2 cellular contexts compared by ENCODE assay signal in genomic region chr7:139117599-139118233, GRCh38.
TF ChIP-seq lines count a peak whose summit lies in the region.

No MANE protein-coding gene starts in this region.

TF ChIP-seq in HepG2, 621 proteins besides CTCF, POLR2A, EP300 and RAD21:
- TF ChIP-seq NFYC (CRISPR knock-in tag; IDR thresholded peaks at IDR 0.05) (no peak), MAFK (conservative IDR thresholded peaks at IDR 0.05 in 1 of 2, IDR thresholded peaks at IDR 0.05 in 1 of 2; ENCODE audit: low read length in 2 of 2) (peak; percentile 73), KDM5A (IDR thresholded peaks at IDR 0.05; ENCODE audit: borderline replicate concordance, low read length) (no peak), ZNF567 (CRISPR knock-in tag; IDR thresholded peaks at IDR 0.05; ENCODE audit: borderline replicate concordance) (no peak), NFE2L2 (IDR thresholded peaks at IDR 0.05; ENCODE audit: low read length) (peak; percentile 7; the same call in 1 of the 2 replicates), PPARG (CRISPR knock-in tag; conservative IDR thresholded peaks at IDR 0.05) (no peak), MAFF (IDR thresholded peaks at IDR 0.05; ENCODE audit: low read depth, low read length) (peak; percentile 65), EEA1 (CRISPR knock-in tag; IDR thresholded peaks at IDR 0.05; ENCODE audit: borderline replicate concordance) (no peak)
- TF ChIP-seq, protein P1, sequence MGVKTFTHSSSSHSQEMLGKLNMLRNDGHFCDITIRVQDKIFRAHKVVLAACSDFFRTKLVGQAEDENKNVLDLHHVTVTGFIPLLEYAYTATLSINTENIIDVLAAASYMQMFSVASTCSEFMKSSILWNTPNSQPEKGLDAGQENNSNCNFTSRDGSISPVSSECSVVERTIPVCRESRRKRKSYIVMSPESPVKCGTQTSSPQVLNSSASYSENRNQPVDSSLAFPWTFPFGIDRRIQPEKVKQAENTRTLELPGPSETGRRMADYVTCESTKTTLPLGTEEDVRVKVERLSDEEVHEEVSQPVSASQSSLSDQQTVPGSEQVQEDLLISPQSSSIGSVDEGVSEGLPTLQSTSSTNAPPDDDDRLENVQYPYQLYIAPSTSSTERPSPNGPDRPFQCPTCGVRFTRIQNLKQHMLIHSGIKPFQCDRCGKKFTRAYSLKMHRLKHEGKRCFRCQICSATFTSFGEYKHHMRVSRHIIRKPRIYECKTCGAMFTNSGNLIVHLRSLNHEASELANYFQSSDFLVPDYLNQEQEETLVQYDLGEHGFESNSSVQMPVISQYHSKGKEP (CRISPR knock-in tag; IDR thresholded peaks at IDR 0.05), result no peak
- TF ChIP-seq, protein P2, sequence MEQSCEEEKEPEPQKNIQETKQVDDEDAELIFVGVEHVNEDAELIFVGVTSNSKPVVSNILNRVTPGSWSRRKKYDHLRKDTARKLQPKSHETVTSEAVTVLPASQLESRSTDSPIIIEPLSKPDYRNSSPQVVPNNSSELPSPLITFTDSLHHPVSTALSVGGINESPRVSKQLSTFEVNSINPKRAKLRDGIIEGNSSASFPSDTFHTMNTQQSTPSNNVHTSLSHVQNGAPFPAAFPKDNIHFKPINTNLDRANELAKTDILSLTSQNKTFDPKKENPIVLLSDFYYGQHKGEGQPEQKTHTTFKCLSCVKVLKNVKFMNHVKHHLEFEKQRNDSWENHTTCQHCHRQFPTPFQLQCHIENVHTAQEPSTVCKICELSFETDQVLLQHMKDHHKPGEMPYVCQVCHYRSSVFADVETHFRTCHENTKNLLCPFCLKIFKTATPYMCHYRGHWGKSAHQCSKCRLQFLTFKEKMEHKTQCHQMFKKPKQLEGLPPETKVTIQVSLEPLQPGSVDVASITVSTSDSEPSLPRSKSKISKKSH (CRISPR knock-in tag; IDR thresholded peaks at IDR 0.05; ENCODE audit: borderline replicate concordance), result no peak
TF ChIP-seq in HepG2: peak in this region for 3.

TF ChIP-seq in IMR-90, 13 proteins besides CTCF, POLR2A, EP300 and RAD21:
- TF ChIP-seq NFE2L2 (IDR thresholded peaks at IDR 0.05; ENCODE audit: low read depth, low read length) (no peak), MAFK (IDR thresholded peaks at IDR 0.05; ENCODE audit: low read depth, low read length) (peak; percentile 42; the same call in 1 of the 2 replicates)
